ENCODE assay signal across 11 cellular contexts in genomic region chr15:89869490-89869889, GRCh38. TPM values are rescaled to one million over a fixed set of nuclear protein-coding genes. Genes with fewer than 3 reads are reported as not detected.
"Had no signal": no experiment of that assay in that cellular context is flagged by ENCODE, and none has a peak within 500 bp of the region (broad histone marks: within the 10 kb centered on the region; RNA-seq: fewer than 3 reads in every experiment).

No MANE protein-coding gene starts in this region.

RNA-seq across cellular contexts. Expression of gene ARPIN, which starts 43.3 kb away (rescaled TPM):
- total RNA-seq: activated B cell treated with CpG ODN at 0.5 μM for 24 hours; activated CD4-positive, alpha-beta memory T cell treated with anti-CD3 and anti-CD28 coated beads, Interleukin-2, amount 10 ng/mL, durations not matched to agents 7 days and 5 days; activated CD4-positive, alpha-beta T cell treated with anti-CD3 and anti-CD28 coated beads for 36 hours; activated CD4-positive, alpha-beta T cell treated with anti-CD3 and anti-CD28 coated beads, Interleukin-2, amount 10 ng/mL, durations not matched to agents 24 days and 14 days; activated CD4-positive, alpha-beta T cell treated with anti-CD3 and anti-CD28 coated beads, Interleukin-2, amount 10 ng/mL, durations not matched to agents 7 days and 5 days; activated CD8-positive, alpha-beta memory T cell treated with anti-CD3 and anti-CD28 coated beads for 36 hours; activated CD8-positive, alpha-beta memory T cell treated with anti-CD3 and anti-CD28 coated beads, Interleukin-2, amount 10 ng/mL, durations not matched to agents 7 days and 5 days; activated CD8-positive, alpha-beta T cell treated with anti-CD3 and anti-CD28 coated beads for 36 hours; activated CD8-positive, alpha-beta T cell treated with anti-CD3 and anti-CD28 coated beads, Interleukin-2, amount 10 ng/mL, durations not matched to agents 7 days and 5 days; T-helper 1 cell treated with Interleukin-12 subunit alpha and Interleukin-12 subunit beta and Interleukin-4 antibody, amounts not matched to agents 30 ng/mL and 1 ng/mL, for 36 hours; T-helper 2 cell treated with Interferon-gamma antibody and Interleukin-4, amounts not matched to agents 100 ng/mL and 5 ng/mL, for 36 hours had no signal

RNA-seq across cellular contexts. Expression of gene ANPEP, which starts 54.8 kb away (rescaled TPM):
- total RNA-seq: activated CD8-positive, alpha-beta memory T cell treated with anti-CD3 and anti-CD28 coated beads for 36 hours; activated CD8-positive, alpha-beta T cell treated with anti-CD3 and anti-CD28 coated beads for 36 hours had no signal
